In the genomic region with DNA sequence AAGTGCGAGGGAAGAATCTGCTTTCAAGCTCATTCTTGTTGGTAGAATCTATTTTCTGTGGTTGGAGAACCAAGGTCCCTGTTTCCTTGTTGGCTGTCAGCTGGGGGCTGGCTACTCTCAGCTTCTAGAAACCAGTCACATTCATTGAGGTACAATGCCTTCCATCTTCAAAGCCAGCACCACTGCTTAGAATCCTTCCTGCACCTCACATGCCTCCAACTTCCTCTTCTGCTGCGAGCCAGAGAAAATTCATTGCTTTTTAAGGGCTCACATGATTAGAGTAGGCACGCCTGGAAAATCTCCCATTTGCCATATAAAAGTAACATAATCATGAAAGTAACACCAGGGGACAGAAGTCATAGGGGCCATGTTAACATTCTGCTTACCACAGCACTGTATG, we compare ENCODE assay signal across 26 cellular contexts. TPM values are rescaled to one million over a fixed set of nuclear protein-coding genes. Genes with fewer than 3 reads are reported as not detected.
DNase-seq lines count a peak whose midpoint lies in the region; ATAC-seq, FAIRE-seq and TF ChIP-seq lines count a peak whose summit lies in the region.
"Had no signal": no experiment of that assay in that cellular context is flagged by ENCODE, and none has a peak within 500 bp of the region (broad histone marks: within the 10 kb centered on the region; RNA-seq: fewer than 3 reads in every experiment).

No MANE protein-coding gene starts in this region.

- 67 to 75% methylated on average over 3 of the region's 3 CpGs for WGBS in pancreas, 2 donors

- H3K9ac ChIP-seq in kidney (ENCODE audit: low read length in 2 of 2), result no peak overlapping the region
- H3K9ac ChIP-seq: neural progenitor cell had no signal

- TF ChIP-seq CTCF in natural killer cell (IDR thresholded peaks at IDR 0.05) (no peak), kidney (IDR thresholded peaks at IDR 0.05; ENCODE audit: borderline replicate concordance, extremely low read depth, insufficient read depth) (no peak), pancreas (IDR thresholded peaks at IDR 0.05) (no peak)

- peaks cover 49% of the 10 kb centered on the region for H3K4me1 Mint-ChIP-seq in stimulated activated naive CD8-positive, alpha-beta T cell treated with anti-CD3 and anti-CD28 coated beads, Interleukin-15, Interleukin-2, amounts not matched to agents 100 ng/mL and 50 ng/mL, for 24 hours (ENCODE audit: low read depth)
- H3K4me1 Mint-ChIP-seq in stimulated activated naive CD8-positive, alpha-beta T cell treated with anti-CD3 and anti-CD28 coated beads, Interleukin-15, amount 100 ng/mL, for 72 hours, result peaks cover 26% of the 10 kb centered on the region
- H3K4me1 Mint-ChIP-seq in effector memory CD8-positive, alpha-beta T cell (ENCODE audit: low read depth in 2 of 2), result peaks cover 16 to 62% of the 10 kb centered on the region in 2 donors
- H3K4me1 Mint-ChIP-seq in natural killer cell, result peaks cover 64 to 68% of the 10 kb centered on the region in 2 donors

- H3K4me1 ChIP-seq in kidney (ENCODE audit: control insufficient read depth in 1 of 2, insufficient read depth in 1 of 2, low read depth in 1 of 2, low read length in 2 of 2) (no peaks in the 10 kb centered on the region), pancreas (peaks cover 0 to 8% (median 0%) of the 10 kb centered on the region in 3 donors)
- H3K4me1 ChIP-seq: gastrocnemius medialis, neural progenitor cell had no signal

- H3K27me3 ChIP-seq in pancreas, result no peaks in the 10 kb centered on the region
- H3K27me3 ChIP-seq: gastrocnemius medialis, MG63, neural progenitor cell had no signal

- peaks cover 43% of the 10 kb centered on the region for H3K36me3 Mint-ChIP-seq in stimulated activated naive CD8-positive, alpha-beta T cell treated with anti-CD3 and anti-CD28 coated beads, Interleukin-15, Interleukin-2, amounts not matched to agents 100 ng/mL and 50 ng/mL, for 24 hours (ENCODE audit: low read depth)
- H3K36me3 Mint-ChIP-seq in effector memory CD8-positive, alpha-beta T cell (ENCODE audit: insufficient read depth), result peaks cover 60% of the 10 kb centered on the region
- no peaks in the 10 kb centered on the region for H3K36me3 Mint-ChIP-seq in natural killer cell

- H3K9me3 ChIP-seq in kidney (ENCODE audit: control insufficient read depth in 1 of 2, low read length in 2 of 2) (no peaks in the 10 kb centered on the region), pancreas (no peaks in the 10 kb centered on the region)
- H3K9me3 ChIP-seq: gastrocnemius medialis, MG63 had no signal

- FAIRE-seq in kidney (lab: Jason Lieb, UNC) (no peak), pancreas (lab: Jason Lieb, UNC) (no peak)
- FAIRE-seq: astrocyte had no signal

- no peak overlapping the region for H3K4me3 Mint-ChIP-seq in stimulated activated naive CD8-positive, alpha-beta T cell treated with anti-CD3 and anti-CD28 coated beads, Interleukin-15, Interleukin-2, amounts not matched to agents 100 ng/mL and 50 ng/mL, for 24 hours
- no peak overlapping the region for H3K4me3 Mint-ChIP-seq in stimulated activated naive CD8-positive, alpha-beta T cell treated with anti-CD3 and anti-CD28 coated beads, Interleukin-15, amount 100 ng/mL, for 72 hours
- H3K4me3 Mint-ChIP-seq in effector memory CD8-positive, alpha-beta T cell, result no peak overlapping the region
- no peak overlapping the region for H3K4me3 Mint-ChIP-seq in natural killer cell
- H3K4me3 Mint-ChIP-seq: activated naive CD4-positive, alpha-beta T cell treated with anti-CD3 and anti-CD28 coated beads, Interleukin-2, amount 10 ng/mL, durations not matched to agents 7 days and 5 days; neural progenitor cell had no signal

- H3K36me3 ChIP-seq in kidney (ENCODE audit: control insufficient read depth in 1 of 2, insufficient read depth in 2 of 2, low read length in 2 of 2) (no peaks in the 10 kb centered on the region), pancreas (no peaks in the 10 kb centered on the region)
- H3K36me3 ChIP-seq: gastrocnemius medialis, neural progenitor cell had no signal

- H3K4me3 ChIP-seq in kidney (ENCODE audit: low read length in 2 of 2) (no peak overlapping the region), pancreas (no peak overlapping the region)
- H3K4me3 ChIP-seq: gastrocnemius medialis, MG63, neural progenitor cell had no signal

- DNase-seq in stimulated activated naive CD8-positive, alpha-beta T cell treated with anti-CD3 and anti-CD28 coated beads, Interleukin-15, amount 100 ng/mL, for 72 hours, result no peak
- no peak for DNase-seq in effector memory CD8-positive, alpha-beta T cell
- no peak for DNase-seq in natural killer cell
- no peak for DNase-seq in activated CD8-positive, alpha-beta memory T cell treated with anti-CD3 and anti-CD28 coated beads for 24 hours
- DNase-seq in kidney, result no peak
- no peak for DNase-seq in pancreas
- no peak for DNase-seq in DMS79 (lab: John Stamatoyannopoulos, UW)
- DNase-seq: ACHN; activated CD4-positive, alpha-beta T cell treated with anti-CD3 and anti-CD28 coated beads, Interleukin-2, amount 50 U/mL, for 4 hours; activated naive CD4-positive, alpha-beta T cell treated with anti-CD3 and anti-CD28 coated beads, Interleukin-2, amount 10 ng/mL, durations not matched to agents 7 days and 5 days; C1 segment of cervical spinal cord; DMS153; erythroblast; gastrocnemius medialis; GF-D8; kidney glomerular epithelial cell; mesendoderm; MG63; NCI-H1694; Right ventricle myocardium superior; stimulated activated CD4-positive, alpha-beta T cell treated with anti-CD3 and anti-CD28 coated beads, Interleukin-4, amount 100 ng/mL, for 4 hours had no signal

- no peak for ATAC-seq in stimulated activated naive CD8-positive, alpha-beta T cell treated with anti-CD3 and anti-CD28 coated beads, Interleukin-15, amount 100 ng/mL, for 72 hours
- no peak for ATAC-seq in effector memory CD8-positive, alpha-beta T cell (replicated peaks)
- no peak for ATAC-seq in natural killer cell
- ATAC-seq in pancreas, result no peak
- ATAC-seq: gastrocnemius medialis had no signal

- H3K9me3 Mint-ChIP-seq in stimulated activated naive CD8-positive, alpha-beta T cell treated with anti-CD3 and anti-CD28 coated beads, Interleukin-15, Interleukin-2, amounts not matched to agents 100 ng/mL and 50 ng/mL, for 24 hours, result peaks cover 4% of the 10 kb centered on the region
- peaks cover 0 to 7% of the 10 kb centered on the region in 2 donors for H3K9me3 Mint-ChIP-seq in stimulated activated naive CD8-positive, alpha-beta T cell treated with anti-CD3 and anti-CD28 coated beads, Interleukin-15, amount 100 ng/mL, for 72 hours
- no peaks in the 10 kb centered on the region for H3K9me3 Mint-ChIP-seq in effector memory CD8-positive, alpha-beta T cell
- no peaks in the 10 kb centered on the region for H3K9me3 Mint-ChIP-seq in natural killer cell
- H3K9me3 Mint-ChIP-seq: IgD-negative memory B cell had no signal

- peak overlapping the region; percentile 11 for H3K27ac Mint-ChIP-seq in stimulated activated naive CD8-positive, alpha-beta T cell treated with anti-CD3 and anti-CD28 coated beads, Interleukin-15, Interleukin-2, amounts not matched to agents 100 ng/mL and 50 ng/mL, for 24 hours
- no peak overlapping the region for H3K27ac Mint-ChIP-seq in stimulated activated naive CD8-positive, alpha-beta T cell treated with anti-CD3 and anti-CD28 coated beads, Interleukin-15, amount 100 ng/mL, for 72 hours
- H3K27ac Mint-ChIP-seq in effector memory CD8-positive, alpha-beta T cell, result peak overlapping the region; percentile 68 to 81
- H3K27ac Mint-ChIP-seq in natural killer cell, result peak overlapping the region; percentile 68 to 93
- H3K27ac Mint-ChIP-seq: activated naive CD4-positive, alpha-beta T cell treated with anti-CD3 and anti-CD28 coated beads, Interleukin-2, amount 10 ng/mL, durations not matched to agents 7 days and 5 days; IgD-negative memory B cell; neural progenitor cell had no signal

- no peak overlapping the region for H3K27ac ChIP-seq in kidney (ENCODE audit: low read depth in 2 of 2, low read length in 2 of 2)
- no peak overlapping the region for H3K27ac ChIP-seq in pancreas
- H3K27ac ChIP-seq: gastrocnemius medialis, HL-60, neural progenitor cell had no signal

- intact Hi-C loops in natural killer cell (cut with micrococcal nuclease) (no loop called here), kidney (cut with DNase I) (no loop called here), pancreas (cut with DNase I) (loop anchor here in 2 of 3 donors (5.0 kb wide), 1 partner anchor 62 kb away; no protein-coding TSS in a partner anchor)

- H3K27me3 Mint-ChIP-seq in stimulated activated naive CD8-positive, alpha-beta T cell treated with anti-CD3 and anti-CD28 coated beads, Interleukin-15, Interleukin-2, amounts not matched to agents 100 ng/mL and 50 ng/mL, for 24 hours, result no peaks in the 10 kb centered on the region
- no peaks in the 10 kb centered on the region for H3K27me3 Mint-ChIP-seq in stimulated activated naive CD8-positive, alpha-beta T cell treated with anti-CD3 and anti-CD28 coated beads, Interleukin-15, amount 100 ng/mL, for 72 hours
- H3K27me3 Mint-ChIP-seq in effector memory CD8-positive, alpha-beta T cell, result no peaks in the 10 kb centered on the region
- H3K27me3 Mint-ChIP-seq in natural killer cell (ENCODE audit: low read depth in 2 of 2), result no peaks in the 10 kb centered on the region
- H3K27me3 Mint-ChIP-seq: activated naive CD4-positive, alpha-beta T cell treated with anti-CD3 and anti-CD28 coated beads, Interleukin-2, amount 10 ng/mL, durations not matched to agents 7 days and 5 days; IgD-negative memory B cell had no signal

RNA-seq across cellular contexts. Expression of gene TES, which starts 28.7 kb away (rescaled TPM):
- 100 to 1,000 TPM; 220 to 269 (median 227) TPM for total RNA-seq in natural killer cell
- 108 TPM for total RNA-seq in kidney
- 21.5 TPM for polyA plus RNA-seq in kidney (ENCODE audit: insufficient read depth, low read depth, low replicate concordance)
- total RNA-seq in pancreas, result 10 to 100 TPM; 17.3 to 37.0 (median 27.2) TPM
- polyA plus RNA-seq in pancreas, result 10 to 100 TPM; 10.6 to 17.3 TPM

Comparison
In these comparisons a context has a peak if more than half of its experiments do, and no peak if none do; other contexts are left out.
1. H3K27ac Mint-ChIP-seq: peak in stimulated activated naive CD8-positive, alpha-beta T cell treated with anti-CD3 and anti-CD28 coated beads, Interleukin-15, Interleukin-2, amounts not matched to agents 100 ng/mL and 50 ng/mL, for 24 hours (single experiment), effector memory CD8-positive, alpha-beta T cell (2 of 2) and natural killer cell (2 of 2); none in stimulated activated naive CD8-positive, alpha-beta T cell treated with anti-CD3 and anti-CD28 coated beads, Interleukin-15, amount 100 ng/mL, for 72 hours (0 of 2).
2. intact Hi-C loops: an anchor here in pancreas (5.0 kb wide); none called in natural killer cell and kidney.